Comparison of ENCODE assay signal across 9 cellular contexts in genomic region chr1:174333437-174333836, GRCh38.
"Had no signal": no experiment of that assay in that cellular context is flagged by ENCODE, and none has a peak within 500 bp of the region (broad histone marks: within the 10 kb centered on the region; RNA-seq: fewer than 3 reads in every experiment).

No MANE protein-coding gene starts in this region.

- H3K4me2 ChIP-seq: GM23338 had no signal

- H3K27ac ChIP-seq: HL-60 had no signal

- H3K4me3 ChIP-seq: GM23338, K562 had no signal

- DNase-seq: H9, HCEC 1CT, KG1 had no signal

- H2AFZ ChIP-seq: GM23338 had no signal

- FAIRE-seq: H1, H54, HepG2, K562 had no signal

- ATAC-seq: GM23338, HepG2, K562 had no signal
